In the genomic region with DNA sequence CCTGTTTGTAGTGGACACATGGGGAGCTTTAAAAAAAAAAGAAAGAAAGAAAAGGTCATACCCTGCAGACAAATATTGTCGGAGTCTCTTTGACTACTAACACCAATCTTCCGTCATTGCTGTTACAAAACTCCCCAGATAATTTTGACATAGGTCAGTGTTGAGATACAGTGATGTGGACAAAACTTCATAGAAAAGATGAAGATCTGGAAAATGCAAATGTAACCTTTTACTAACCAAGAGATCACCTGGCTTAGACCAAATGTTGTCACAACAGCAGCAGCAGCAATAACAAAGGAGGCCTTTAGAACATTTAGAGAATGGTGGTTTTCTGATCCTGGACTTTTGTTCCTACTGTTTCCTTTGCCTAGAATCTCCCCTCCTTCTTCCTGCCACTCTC, we compare ENCODE assay signal across 18 cellular contexts. TPM values are rescaled to one million over a fixed set of nuclear protein-coding genes. Genes with fewer than 3 reads are reported as not detected.
DNase-seq lines count a peak whose midpoint lies in the region; ATAC-seq and TF ChIP-seq lines count a peak whose summit lies in the region.
"Had no signal": no experiment of that assay in that cellular context is flagged by ENCODE, and none has a peak within 500 bp of the region (broad histone marks: within the 10 kb centered on the region; RNA-seq: fewer than 3 reads in every experiment).

No MANE protein-coding gene starts in this region.

- peak overlapping the region; percentile 43 for H4K91ac ChIP-seq in trophoblast cell (ENCODE audit: low read depth, low read length)

- H3K27me3 ChIP-seq in GM23338 (ENCODE audit: insufficient read depth) (no peaks in the 10 kb centered on the region), body of pancreas (no peaks in the 10 kb centered on the region), trophoblast cell (ENCODE audit: insufficient read depth, low read length) (no peaks in the 10 kb centered on the region), upper lobe of left lung (no peaks in the 10 kb centered on the region)
- H3K27me3 ChIP-seq: BLaER1 had no signal

- H3K4me3 ChIP-seq in GM23338 (no peak overlapping the region), body of pancreas (no peak overlapping the region), trophoblast cell (ENCODE audit: low read depth, low read length) (no peak overlapping the region), upper lobe of left lung (no peak overlapping the region)
- H3K4me3 ChIP-seq: BLaER1, GM23248 had no signal

- peak overlapping the region; percentile 97 for H2BK5ac ChIP-seq in trophoblast cell (ENCODE audit: low read depth, low read length, poor library complexity)

- no peak overlapping the region for H3K18ac ChIP-seq in trophoblast cell (ENCODE audit: low read length)

- H3K4me1 Mint-ChIP-seq in GM23338: peaks cover 11% of the 10 kb centered on the region
- H3K4me1 Mint-ChIP-seq: CD8-positive, alpha-beta memory T cell; IgD-negative memory B cell had no signal

- POLR2A ChIA-PET in GM10248 (lab: Yijun Ruan, JAX): no interaction called here

- no peak overlapping the region for H3K23ac ChIP-seq in trophoblast cell (ENCODE audit: low read length)

- intact Hi-C loops in body of pancreas (cut with DNase I): no loop called here

- no peak overlapping the region for H3K4me3 Mint-ChIP-seq in GM23338
- H3K4me3 Mint-ChIP-seq: CD8-positive, alpha-beta memory T cell; IgD-negative memory B cell had no signal

- WGBS in body of pancreas, 2 donors: 55 to 71% methylated on average over 2 of the region's 2 CpGs
- WGBS in trophoblast cell (ENCODE audit: extremely low coverage, insufficient coverage, insufficient read length): no CpG with 5 or more reads among the region's 2 CpGs
- 76 to 77% methylated on average over 2 of the region's 2 CpGs for WGBS in upper lobe of left lung, 2 donors

- H4K12ac ChIP-seq in trophoblast cell (ENCODE audit: low read depth, low read length): no peak overlapping the region

- no peak overlapping the region for H4K8ac ChIP-seq in trophoblast cell (ENCODE audit: low read depth, low read length)

- H3K4me2 ChIP-seq in GM23338 (no peak overlapping the region), trophoblast cell (ENCODE audit: low read length) (no peak overlapping the region)
- H3K4me2 ChIP-seq: BLaER1 had no signal

- no peaks in the 10 kb centered on the region for H3K4me1 ChIP-seq in GM23338 (ENCODE audit: insufficient read depth)
- H3K4me1 ChIP-seq in body of pancreas: no peaks in the 10 kb centered on the region
- H3K4me1 ChIP-seq in trophoblast cell (ENCODE audit: control insufficient read depth in 1 of 2, insufficient read depth in 2 of 2, low read length in 2 of 2): peaks cover 5% of the 10 kb centered on the region in 2 experiments
- H3K4me1 ChIP-seq in upper lobe of left lung: no peaks in the 10 kb centered on the region
- H3K4me1 ChIP-seq: BLaER1 had no signal

- H2AFZ ChIP-seq in GM23338: peak overlapping the region; percentile 75
- no peak overlapping the region for H2AFZ ChIP-seq in trophoblast cell (ENCODE audit: insufficient read depth, low read length, poor library complexity)
- H2AFZ ChIP-seq: GM23248 had no signal

- no peaks in the 10 kb centered on the region for H3K9me3 Mint-ChIP-seq in GM23338
- H3K9me3 Mint-ChIP-seq: CD8-positive, alpha-beta memory T cell; IgD-negative memory B cell had no signal

- no peaks in the 10 kb centered on the region for H3K9me3 ChIP-seq in body of pancreas
- no peaks in the 10 kb centered on the region for H3K9me3 ChIP-seq in trophoblast cell (ENCODE audit: insufficient read depth, low read depth, low read length)
- H3K9me3 ChIP-seq in upper lobe of left lung: no peaks in the 10 kb centered on the region
- H3K9me3 ChIP-seq: BLaER1, Caco-2 had no signal

- no peak for TF ChIP-seq CTCF in GM23338 (conservative IDR thresholded peaks at IDR 0.05; ENCODE audit: low read depth in 2 of 2)
- no peak for TF ChIP-seq CTCF in body of pancreas (IDR thresholded peaks at IDR 0.05)
- TF ChIP-seq CTCF in upper lobe of left lung (IDR thresholded peaks at IDR 0.05): no peak
- no peak for TF ChIP-seq CTCF in GM10248 (IDR thresholded peaks at IDR 0.05; ENCODE audit: control extremely low read depth, extremely low read depth, low read depth, missing control alignments)

- CTCF ChIA-PET in GM10248 (lab: Yijun Ruan, JAX): interaction anchor here (1.1 to 4.3 kb wide), 4 partner anchors 8 to 12 kb away, joined by 4 to 19 read pairs (median 6); partner anchors contain the start of gene COMMD8

- peaks cover 21% of the 10 kb centered on the region for H3K79me1 ChIP-seq in trophoblast cell (ENCODE audit: low read length)

- H3F3A ChIP-seq in GM23338 (replicated peaks; ENCODE audit: low read depth): no peaks in the 10 kb centered on the region

- TF ChIP-seq POLR2A in body of pancreas (IDR thresholded peaks at IDR 0.05) (no peak), upper lobe of left lung (IDR thresholded peaks at IDR 0.05) (no peak)

- no peaks in the 10 kb centered on the region for H4K20me1 ChIP-seq in GM23338 (replicated peaks; ENCODE audit: insufficient read depth)
- H4K20me1 ChIP-seq: BLaER1 had no signal

- TF ChIP-seq EP300 in upper lobe of left lung (IDR thresholded peaks at IDR 0.05): no peak

- H3K14ac ChIP-seq in trophoblast cell (ENCODE audit: low read length): peak overlapping the region; percentile 49

- no peak overlapping the region; the same call in 1 of the 2 replicates for H3K27ac Mint-ChIP-seq in GM23338
- H3K27ac Mint-ChIP-seq: CD8-positive, alpha-beta memory T cell; IgD-negative memory B cell had no signal

- H3K27me3 Mint-ChIP-seq in GM23338 (ENCODE audit: insufficient read depth, low read depth, poor library complexity): peaks cover 1% of the 10 kb centered on the region
- H3K27me3 Mint-ChIP-seq: IgD-negative memory B cell had no signal

- no peak overlapping the region for H3K9ac ChIP-seq in trophoblast cell (ENCODE audit: low read length)
- H3K9ac ChIP-seq: BLaER1, GM23248 had no signal

- H2BK120ac ChIP-seq in trophoblast cell (ENCODE audit: insufficient read depth, low read length, poor library complexity): peak overlapping the region; percentile 74

- no peak overlapping the region for H3K4ac ChIP-seq in trophoblast cell (ENCODE audit: low read depth, low read length)

- no peak for DNase-seq in GM23338 (ENCODE audit: low spot score)
- DNase-seq in HuH-7 (ENCODE audit: low spot score): peak; percentile 15
- no peak for DNase-seq in body of pancreas
- DNase-seq in trophoblast cell: peak; percentile 56 to 94
- no peak for DNase-seq in upper lobe of left lung
- no peak for DNase-seq in 8988T
- DNase-seq in GM10248 (ENCODE audit: extremely low spot score): no peak
- DNase-seq: CD8-positive, alpha-beta memory T cell; DMS53; GF-D8; GM23248; H7; KG1 had no signal

- H3K79me2 ChIP-seq in GM23338 (replicated peaks; ENCODE audit: insufficient read depth): no peaks in the 10 kb centered on the region
- H3K79me2 ChIP-seq in trophoblast cell (ENCODE audit: control insufficient read depth, insufficient read depth, low read length, poor library complexity): no peaks in the 10 kb centered on the region

- H3K27ac ChIP-seq in GM23338 (ENCODE audit: low read depth): no peak overlapping the region
- H3K27ac ChIP-seq in body of pancreas: peak overlapping the region in 3 of 4 donors; percentile 8 to 58 (median 44)
- peak overlapping the region; percentile 87 for H3K27ac ChIP-seq in trophoblast cell (ENCODE audit: low read depth, low read length)
- no peak overlapping the region for H3K27ac ChIP-seq in upper lobe of left lung
- H3K27ac ChIP-seq: BLaER1, GM23248, HL-60 had no signal

- no peak overlapping the region for H2BK12ac ChIP-seq in trophoblast cell (ENCODE audit: low read length)

- H2AK5ac ChIP-seq in trophoblast cell (ENCODE audit: low read length): no peak overlapping the region

- H3K9me2 ChIP-seq in GM23338 (ENCODE audit: insufficient read depth): no peaks in the 10 kb centered on the region; the same call in 1 of the 2 replicates

- no peaks in the 10 kb centered on the region for H3K36me3 Mint-ChIP-seq in GM23338 (ENCODE audit: low read depth)
- H3K36me3 Mint-ChIP-seq: CD8-positive, alpha-beta memory T cell; IgD-negative memory B cell had no signal

- H3K36me3 ChIP-seq in GM23338 (ENCODE audit: insufficient read depth): no peaks in the 10 kb centered on the region
- no peaks in the 10 kb centered on the region for H3K36me3 ChIP-seq in body of pancreas (replicated peaks in 1 of 2; ENCODE audit: insufficient read depth in 1 of 2, low read depth in 2 of 2)
- H3K36me3 ChIP-seq in trophoblast cell (ENCODE audit: control insufficient read depth in 1 of 2, insufficient read depth in 2 of 2, low read length in 2 of 2): no peaks in the 10 kb centered on the region
- no peaks in the 10 kb centered on the region for H3K36me3 ChIP-seq in upper lobe of left lung
- H3K36me3 ChIP-seq: BLaER1 had no signal

- no peak for ATAC-seq in GM23338
- peak; percentile 52 for ATAC-seq in body of pancreas
- no peak for ATAC-seq in upper lobe of left lung (ENCODE audit: low FRiP score in 2 of 2)
- ATAC-seq in HG02981 (IDR thresholded peaks at IDR 0.05; ENCODE audit: unreplicated experiment): no peak

TF ChIP-seq in GM23338, 12 proteins besides CTCF, POLR2A, EP300 and RAD21 (continues in another document):
- TF ChIP-seq ETS1 (IDR thresholded peaks at IDR 0.05): no peak
- TF ChIP-seq EZH2 (IDR thresholded peaks at IDR 0.05; ENCODE audit: low read depth, unreplicated experiment): no peak
- TF ChIP-seq ZNF114 (CRISPR knock-in tag; IDR thresholded peaks at IDR 0.05): no peak
- TF ChIP-seq EZH2phosphoT487 (IDR thresholded peaks at IDR 0.05; ENCODE audit: unreplicated experiment): no peak

RNA-seq across cellular contexts. Expression of gene COMMD8, which starts 8.1 kb away (rescaled TPM):
- total RNA-seq in GM23338 (2014; rRNA removed; shearing (Covaris generic)): 8.4 and 11.7 TPM in 2 replicates
- polyA plus RNA-seq in GM23338 (2016; fragmentation: Nextera tagmentation; extraction: Ambion mirVana): 17.4 and 20.6 TPM in 2 replicates
- total RNA-seq in body of pancreas (1 to 10 TPM; 4.6 to 9.9 TPM), upper lobe of left lung (10 to 100 TPM in 5 of 6 donors, 1 to 10 TPM in 1; 6.3 to 17.2 (median 15.3) TPM)
- 30.8 and 32.7 TPM in 2 replicates for polyA plus RNA-seq in trophoblast cell (2013)

RNA-seq across cellular contexts. Expression of gene ATP10D, which starts 13.5 kb away (rescaled TPM):
- 4.7 and 4.9 TPM in 2 replicates for total RNA-seq in GM23338 (2014; rRNA removed; shearing (Covaris generic))
- polyA plus RNA-seq in GM23338 (2016; fragmentation: Nextera tagmentation; extraction: Ambion mirVana): 3.4 and 4.5 TPM in 2 replicates
- total RNA-seq in body of pancreas (10 to 100 TPM; 12.5 to 24.4 TPM), upper lobe of left lung (10 to 100 TPM; 13.7 to 27.6 (median 22.1) TPM)
- polyA plus RNA-seq in trophoblast cell (2013): 196 and 211 TPM in 2 replicates

Comparison
In these comparisons a context has a peak if more than half of its experiments do, and no peak if none do; other contexts are left out.
1. DNase-seq: peak in HuH-7 (single experiment) and trophoblast cell (2 of 2); none in GM23338 (single experiment), body of pancreas (0 of 4), upper lobe of left lung (0 of 2), 8988T (single experiment) and GM10248 (single experiment).
2. H3K27ac ChIP-seq: peak in body of pancreas (3 of 4) and trophoblast cell (single experiment); none in GM23338 (single experiment) and upper lobe of left lung (0 of 4).